Comparison of ENCODE assay signal across 9 cellular contexts in genomic region chr1:66309006-66309741, GRCh38.
"Had no signal": no experiment of that assay in that cellular context is flagged by ENCODE, and none has a peak within 500 bp of the region (broad histone marks: within the 10 kb centered on the region; RNA-seq: fewer than 3 reads in every experiment).

No MANE protein-coding gene starts in this region.

- H3K27ac ChIP-seq: HL-60, KMS-11 had no signal

- H3K4me1 Mint-ChIP-seq: GM23338, H9, IgD-negative memory B cell had no signal

- H3K4me3 ChIP-seq: GM23338 had no signal

- ATAC-seq: GM23338, HepG2 had no signal

- H3K9me3 Mint-ChIP-seq: GM23338, H9, HFFc6, IgD-negative memory B cell had no signal

- DNase-seq: H9, HCEC 1CT, HFFc6, KBM-7 had no signal

- H3K4me3 Mint-ChIP-seq: GM23338, H9, HFFc6, IgD-negative memory B cell had no signal

- H3K27ac Mint-ChIP-seq: GM23338, H9, HFFc6, IgD-negative memory B cell had no signal

- H3K36me3 Mint-ChIP-seq: IgD-negative memory B cell had no signal

- H3K27me3 Mint-ChIP-seq: IgD-negative memory B cell had no signal
